22 cellular contexts compared by ENCODE assay signal in the genomic region with DNA sequence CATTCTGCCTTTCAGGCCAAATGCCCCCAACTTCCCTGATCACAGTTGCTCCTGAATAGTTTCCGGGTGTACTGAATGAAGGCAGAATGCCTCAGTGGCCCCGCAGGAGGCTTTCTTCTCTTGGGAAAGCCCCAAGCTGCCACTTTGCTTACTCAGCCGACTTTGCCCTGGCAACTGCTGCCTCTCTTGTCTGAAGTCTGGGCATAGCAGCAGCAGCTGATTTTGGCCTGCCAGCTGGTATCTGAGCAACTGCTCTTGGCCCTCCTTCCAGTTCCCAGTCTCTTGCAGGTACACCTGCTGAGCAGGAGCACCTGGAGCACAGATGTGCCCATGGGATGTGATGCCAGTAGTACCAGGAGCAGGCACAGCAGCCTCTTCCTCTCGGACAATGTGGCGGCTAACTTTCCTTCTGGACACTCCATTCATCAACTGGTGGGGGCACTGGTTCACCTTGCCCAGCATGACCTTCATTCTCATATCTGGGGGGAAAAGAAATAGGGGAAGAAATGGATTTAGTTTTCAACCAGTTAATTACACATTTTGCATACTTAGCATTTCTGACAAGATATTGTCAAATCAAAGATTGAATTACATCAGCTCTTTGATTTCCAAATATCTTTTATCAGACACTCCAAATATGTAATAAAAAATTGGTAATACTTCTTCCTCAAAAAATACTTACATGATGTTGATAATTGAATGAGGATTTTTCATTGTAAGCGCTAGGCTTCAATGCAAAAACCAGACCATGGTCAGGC.
DNase-seq lines count a peak whose midpoint lies in the region; ATAC-seq and TF ChIP-seq lines count a peak whose summit lies in the region.
"Had no signal": no experiment of that assay in that cellular context is flagged by ENCODE, and none has a peak within 500 bp of the region (broad histone marks: within the 10 kb centered on the region; RNA-seq: fewer than 3 reads in every experiment).

No MANE protein-coding gene starts in this region.

- H2BK12ac ChIP-seq in neuronal stem cell (ENCODE audit: low read length), result no peak overlapping the region

- H3K27me3 ChIP-seq in foreskin keratinocyte, result no peaks in the 10 kb centered on the region
- H3K27me3 ChIP-seq in neuronal stem cell (ENCODE audit: control insufficient read depth in 3 of 3, insufficient read depth in 3 of 3, low read depth in 1 of 3, low read length in 3 of 3), result no peaks in the 10 kb centered on the region
- H3K27me3 ChIP-seq in gastroesophageal sphincter, result no peaks in the 10 kb centered on the region
- H3K27me3 ChIP-seq: BLaER1 treated with 17β-estradiol and CSF1 and Interleukin-3, amounts not matched to agents 10 nM and 100 nM; transverse colon had no signal

- H2AFZ ChIP-seq in neuronal stem cell (ENCODE audit: low read length), result no peak overlapping the region

- no peak overlapping the region for H2AK5ac ChIP-seq in neuronal stem cell (ENCODE audit: low read depth, low read length)

- H4K91ac ChIP-seq in neuronal stem cell (ENCODE audit: low read depth, low read length, poor library complexity), result no peak overlapping the region

- no peak overlapping the region for H2BK5ac ChIP-seq in neuronal stem cell (ENCODE audit: low read length)

- CTCF ChIA-PET in RWPE1 (lab: Yijun Ruan, JAX), result interaction anchor here (0.5 to 1.6 kb wide), 3 partner anchors 10 to 340 kb away, joined by 3 read pairs; no protein-coding TSS in a partner anchor

- H3K36me3 ChIP-seq in neuronal stem cell (replicated peaks in 1 of 2; ENCODE audit: control insufficient read depth in 2 of 2, insufficient read depth in 2 of 2, low read length in 2 of 2) (no peaks in the 10 kb centered on the region), gastroesophageal sphincter (no peaks in the 10 kb centered on the region)
- H3K36me3 ChIP-seq: BLaER1 treated with 17β-estradiol and CSF1 and Interleukin-3, amounts not matched to agents 10 nM and 100 nM; transverse colon had no signal

- H4K8ac ChIP-seq in neuronal stem cell (ENCODE audit: low read depth, low read length), result no peak overlapping the region

- no peak overlapping the region for H3K14ac ChIP-seq in neuronal stem cell (ENCODE audit: low read length)

- H3K4me2 ChIP-seq in neuronal stem cell (ENCODE audit: insufficient read depth, low read length, poor library complexity, severe bottlenecking), result no peak overlapping the region
- H3K4me2 ChIP-seq: BLaER1 treated with 17β-estradiol and CSF1 and Interleukin-3, amounts not matched to agents 10 nM and 100 nM had no signal

- no peak overlapping the region for H2BK120ac ChIP-seq in neuronal stem cell (ENCODE audit: low read depth, low read length)

- ATAC-seq in HG03520 (IDR thresholded peaks at IDR 0.05; ENCODE audit: unreplicated experiment), result peak; percentile 14
- peak; percentile 75 for ATAC-seq in foreskin keratinocyte
- ATAC-seq in gastroesophageal sphincter, result no peak
- ATAC-seq: stimulated activated naive CD8-positive, alpha-beta T cell treated with anti-CD3 and anti-CD28 coated beads, Interleukin-15, amount 100 ng/mL, for 72 hours had no signal

- no peak for TF ChIP-seq EP300 in gastroesophageal sphincter (IDR thresholded peaks at IDR 0.05)

- H3K23ac ChIP-seq in neuronal stem cell (ENCODE audit: low read depth, low read length, poor library complexity), result no peak overlapping the region

- no peaks in the 10 kb centered on the region for H3K9me3 ChIP-seq in neuronal stem cell (replicated peaks in 1 of 2; ENCODE audit: control insufficient read depth in 2 of 2, insufficient read depth in 1 of 2, low read depth in 1 of 2, low read length in 2 of 2)
- no peaks in the 10 kb centered on the region for H3K9me3 ChIP-seq in gastroesophageal sphincter
- H3K9me3 ChIP-seq: BLaER1 treated with 17β-estradiol and CSF1 and Interleukin-3, amounts not matched to agents 10 nM and 100 nM; transverse colon had no signal

- H3K18ac ChIP-seq in neuronal stem cell (ENCODE audit: low read length), result no peak overlapping the region

- H2BK15ac ChIP-seq in neuronal stem cell (ENCODE audit: low read length), result no peak overlapping the region

- POLR2A ChIA-PET in RWPE1 (lab: Yijun Ruan, JAX; ENCODE audit: low non-redundant PET), result no interaction called here

- no peaks in the 10 kb centered on the region for H3K79me1 ChIP-seq in neuronal stem cell (ENCODE audit: low read depth, low read length)

- no peak for TF ChIP-seq POLR2A in gastroesophageal sphincter (IDR thresholded peaks at IDR 0.05)

- no CpG with 5 or more reads among the region's 6 CpGs for WGBS in neuronal stem cell (ENCODE audit: extremely low coverage in 2 of 2, insufficient read length in 2 of 2, insufficient replicate concordance in 1 of 2), 2 donors
- 93% methylated on average over 3 of the region's 6 CpGs; no CpG with 5 or more reads in 1 of the 2 donors for WGBS in gastroesophageal sphincter (ENCODE audit: low coverage in 1 of 2), 2 donors

- peak overlapping the region; percentile 37 for H3K9ac ChIP-seq in neuronal stem cell (ENCODE audit: low read depth, low read length, poor library complexity)
- H3K9ac ChIP-seq: BLaER1 treated with 17β-estradiol and CSF1 and Interleukin-3, amounts not matched to agents 10 nM and 100 nM had no signal

- peaks cover 6% of the 10 kb centered on the region for H3K4me1 ChIP-seq in foreskin keratinocyte
- H3K4me1 ChIP-seq in neuronal stem cell (ENCODE audit: control insufficient read depth in 2 of 2, insufficient read depth in 1 of 2, low read depth in 1 of 2, low read length in 2 of 2), result no peaks in the 10 kb centered on the region
- H3K4me1 ChIP-seq in gastroesophageal sphincter, result no peaks in the 10 kb centered on the region
- H3K4me1 ChIP-seq: BLaER1 treated with 17β-estradiol and CSF1 and Interleukin-3, amounts not matched to agents 10 nM and 100 nM; transverse colon had no signal

- H3K27ac ChIP-seq in foreskin keratinocyte (no peak overlapping the region), neuronal stem cell (replicated peaks; ENCODE audit: low read length) (no peak overlapping the region), gastroesophageal sphincter (no peak overlapping the region), RWPE1 (no peak overlapping the region)
- H3K27ac ChIP-seq: BLaER1 treated with 17β-estradiol and CSF1 and Interleukin-3, amounts not matched to agents 10 nM and 100 nM; transverse colon had no signal

- H3K4me3 ChIP-seq in neuronal stem cell (ENCODE audit: low read length in 2 of 2) (no peak overlapping the region), gastroesophageal sphincter (no peak overlapping the region)
- H3K4me3 ChIP-seq: BLaER1 treated with 17β-estradiol and CSF1 and Interleukin-3, amounts not matched to agents 10 nM and 100 nM; transverse colon had no signal

- H3K4ac ChIP-seq in neuronal stem cell (ENCODE audit: low read length), result no peak overlapping the region

- TF ChIP-seq CTCF in foreskin keratinocyte (conservative IDR thresholded peaks at IDR 0.05) (no peak), gastroesophageal sphincter (IDR thresholded peaks at IDR 0.05) (no peak), RWPE1 (conservative IDR thresholded peaks at IDR 0.05; ENCODE audit: low read depth) (no peak)

- DNase-seq in COR-L47 (lab: John Stamatoyannopoulos, UW), result peak; percentile 41
- peak; percentile 25 to 41 for DNase-seq in foreskin keratinocyte
- DNase-seq in neuronal stem cell (ENCODE audit: low spot score), result no peak
- no peak for DNase-seq in NK-92 treated with Interleukin-12 subunit alpha and Interleukin-12 subunit beta, amount 100 ng/mL, for 24 hours (lab: John Stamatoyannopoulos, UW)
- no peak for DNase-seq in kidney glomerular epithelial cell (lab: John Stamatoyannopoulos, UW)
- no peak for DNase-seq in RWPE1 (ENCODE audit: low spot score)
- DNase-seq: activated CD4-positive, alpha-beta T cell treated with anti-CD3 and anti-CD28 coated beads, Interleukin-2, amount 50 U/mL, for 4 hours; activated CD8-positive, alpha-beta memory T cell treated with anti-CD3 and anti-CD28 coated beads, Interleukin-2, amount 50 U/mL, for 48 hours; activated effector memory CD4-positive, alpha-beta T cell treated with Interleukin-2 at 50 U/mL for 16 hours; activated naive CD8-positive, alpha-beta T cell treated with anti-CD3 and anti-CD28 coated beads, Interleukin-2, amount 10 ng/mL, durations not matched to agents 7 days and 5 days; cerebellar nuclear complex; foreskin melanocyte; H9; hippocampal formation; NCI-H1092; NCI-H524 treated with DMSO at 0.1 percent for 48 hours; retina; stimulated activated naive CD8-positive, alpha-beta T cell treated with anti-CD3 and anti-CD28 coated beads, Interleukin-15, amount 100 ng/mL, for 72 hours; transverse colon had no signal

Comparison
In these comparisons a context has a peak if more than half of its experiments do, and no peak if none do; other contexts are left out.
1. DNase-seq: peak in COR-L47 (single experiment) and foreskin keratinocyte (2 of 2); none in neuronal stem cell (single experiment), NK-92 treated with Interleukin-12 subunit alpha and Interleukin-12 subunit beta, amount 100 ng/mL, for 24 hours (single experiment), kidney glomerular epithelial cell (single experiment) and RWPE1 (single experiment).